Comparison of ENCODE assay signal across 20 cellular contexts in the genomic region with DNA sequence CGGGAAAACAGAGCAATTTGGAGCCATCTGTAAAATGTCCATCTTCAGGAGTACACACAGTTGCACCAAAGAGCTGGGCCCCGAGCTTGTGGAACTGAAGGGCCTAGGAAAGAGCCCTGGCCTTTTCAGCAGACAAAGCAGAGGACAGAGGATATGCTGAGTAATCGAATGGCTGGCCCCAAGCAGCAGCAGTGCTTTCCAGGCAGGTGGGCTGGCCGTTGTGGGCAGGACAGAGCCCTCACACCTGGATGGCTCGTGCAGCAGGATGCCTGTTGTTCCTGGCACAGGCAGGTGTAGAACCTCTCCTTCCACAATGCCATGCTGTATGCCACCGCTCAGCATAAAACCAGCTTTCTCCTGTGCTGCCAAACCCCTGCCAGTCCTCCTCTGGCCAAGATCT.
"Had no signal": no experiment of that assay in that cellular context is flagged by ENCODE, and none has a peak within 500 bp of the region (broad histone marks: within the 10 kb centered on the region; RNA-seq: fewer than 3 reads in every experiment).

No MANE protein-coding gene starts in this region.

- H3K4me2 ChIP-seq: neural progenitor cell had no signal

- DNase-seq: dermis blood vessel endothelial cell; esophagus squamous epithelium; foreskin fibroblast; glutamatergic neuron; islet precursor cell; mammary epithelial cell; natural killer cell; occipital lobe; psoas muscle; retina; spleen; stimulated activated CD4-positive, alpha-beta T cell treated with anti-CD3 and anti-CD28 coated beads, Interleukin-15, amount 100 ng/mL, for 24 hours; stimulated activated CD4-positive, alpha-beta T cell treated with anti-CD3 and anti-CD28 coated beads, Interleukin-1b, Interleukin-23, amount 100 ng/mL, for 48 hours; stimulated activated CD4-positive, alpha-beta T cell treated with anti-CD3 and anti-CD28 coated beads, Interleukin-4, amount 100 ng/mL, for 24 hours; substantia nigra; uterus had no signal

- H3K9ac ChIP-seq: neural progenitor cell, parathyroid adenoma had no signal

- FAIRE-seq: colon had no signal

- H3K27ac ChIP-seq: esophagus squamous epithelium, gastroesophageal sphincter, neural progenitor cell, parathyroid adenoma, psoas muscle, spleen, uterus had no signal

- H3K4me1 ChIP-seq: parathyroid adenoma had no signal

- H3K4me3 ChIP-seq: esophagus squamous epithelium, gastroesophageal sphincter, neural progenitor cell, psoas muscle, spleen, uterus had no signal

- H3K79me2 ChIP-seq: parathyroid adenoma had no signal

- H2AFZ ChIP-seq: neural progenitor cell, parathyroid adenoma had no signal

- H3K36me3 ChIP-seq: esophagus squamous epithelium, gastroesophageal sphincter, neural progenitor cell, spleen, uterus had no signal

- H3K9me3 ChIP-seq: esophagus squamous epithelium, gastroesophageal sphincter, psoas muscle, spleen, uterus had no signal

- H3K27me3 ChIP-seq: esophagus squamous epithelium, gastroesophageal sphincter, neural progenitor cell, spleen, uterus had no signal
